In genomic region chrX:110992611-110993010, GRCh38 we compare ENCODE assay signal across 9 cellular contexts.
DNase-seq lines count a peak whose midpoint lies in the region; ATAC-seq and TF ChIP-seq lines count a peak whose summit lies in the region.
"Had no signal": no experiment of that assay in that cellular context is flagged by ENCODE, and none has a peak within 500 bp of the region (broad histone marks: within the 10 kb centered on the region; RNA-seq: fewer than 3 reads in every experiment).

No MANE protein-coding gene starts in this region.

- no peaks in the 10 kb centered on the region for H3K36me3 ChIP-seq in CD8-positive, alpha-beta memory T cell (ENCODE audit: insufficient read depth, low read length)
- H3K36me3 ChIP-seq in sigmoid colon, result no peaks in the 10 kb centered on the region

- in situ Hi-C loops in astrocyte of the spinal cord (cut with HindIII; ENCODE audit: low sequenced_read_pairs), result no loop called here

- no peaks in the 10 kb centered on the region for H3K27me3 ChIP-seq in CD8-positive, alpha-beta memory T cell (ENCODE audit: insufficient read depth, low read length, poor library complexity, severe bottlenecking)
- no peaks in the 10 kb centered on the region for H3K27me3 ChIP-seq in sigmoid colon

- TF ChIP-seq CTCF in astrocyte of the spinal cord (IDR thresholded peaks at IDR 0.05; ENCODE audit: low read depth, low read length), result peak; percentile 55
- no peak for TF ChIP-seq CTCF in sigmoid colon (IDR thresholded peaks at IDR 0.05)

- H3K27me3 Mint-ChIP-seq in CD8-positive, alpha-beta memory T cell, result peaks cover 10 to 11% of the 10 kb centered on the region in 2 donors

- no peak overlapping the region for H3K4me3 ChIP-seq in CD8-positive, alpha-beta memory T cell (ENCODE audit: low read length)
- H3K4me3 ChIP-seq in astrocyte of the spinal cord (ENCODE audit: low read depth, low read length), result no peak overlapping the region
- H3K4me3 ChIP-seq in sigmoid colon, result no peak overlapping the region

- POLR2A ChIA-PET in CD8-positive, alpha-beta memory T cell (lab: Charles Lee), result no interaction called here

- H3K9me3 ChIP-seq in CD8-positive, alpha-beta memory T cell (ENCODE audit: low read length), result no peaks in the 10 kb centered on the region
- no peaks in the 10 kb centered on the region for H3K9me3 ChIP-seq in sigmoid colon

- no peak overlapping the region for H3K27ac Mint-ChIP-seq in CD8-positive, alpha-beta memory T cell

- no peak for TF ChIP-seq EP300 in sigmoid colon (IDR thresholded peaks at IDR 0.05)

- no peak overlapping the region for H3K27ac ChIP-seq in CD8-positive, alpha-beta memory T cell (ENCODE audit: low read depth, low read length)
- H3K27ac ChIP-seq in sigmoid colon, result no peak overlapping the region

- intact Hi-C loops in sigmoid colon (cut with DNase I), result no loop called here

- no peak overlapping the region for H3K4me3 Mint-ChIP-seq in CD8-positive, alpha-beta memory T cell
- H3K4me3 Mint-ChIP-seq: naive thymus-derived CD8-positive, alpha-beta T cell had no signal

- H3K4me1 Mint-ChIP-seq in CD8-positive, alpha-beta memory T cell, result no peaks in the 10 kb centered on the region
- H3K4me1 Mint-ChIP-seq: naive thymus-derived CD8-positive, alpha-beta T cell had no signal

- no peak for TF ChIP-seq POLR2A in sigmoid colon (IDR thresholded peaks at IDR 0.05)

- H3K9me3 Mint-ChIP-seq in CD8-positive, alpha-beta memory T cell, result peaks cover 0 to 2% (median 0%) of the 10 kb centered on the region in 5 donors
- H3K9me3 Mint-ChIP-seq: naive thymus-derived CD8-positive, alpha-beta T cell had no signal

- no peaks in the 10 kb centered on the region for H3K36me3 Mint-ChIP-seq in CD8-positive, alpha-beta memory T cell
- H3K36me3 Mint-ChIP-seq: naive thymus-derived CD8-positive, alpha-beta T cell had no signal

- no peaks in the 10 kb centered on the region for H3K4me1 ChIP-seq in CD8-positive, alpha-beta memory T cell (ENCODE audit: insufficient read depth, low read length)
- no peaks in the 10 kb centered on the region for H3K4me1 ChIP-seq in sigmoid colon

- 5 to 20% methylated on average over 8 of the region's 8 CpGs for WGBS in sigmoid colon, 2 donors

- DNase-seq in CD8-positive, alpha-beta memory T cell, result peak in 3 of 5 donors; percentile 0 to 49 (median 3)
- DNase-seq in NCI-H526 (lab: John Stamatoyannopoulos, UW) (peak; percentile 7 to 55), astrocyte of the spinal cord (ENCODE audit: low read depth, low spot score) (peak; percentile 27), medulla oblongata (ENCODE audit: extremely low spot score) (peak; percentile 3), NCI-H2171 treated with DMSO at 0.1 percent for 48 hours (lab: John Stamatoyannopoulos, UW) (no peak), sigmoid colon (no peak), UCSD-AML1 (lab: John Stamatoyannopoulos, UW; ENCODE audit: unreplicated experiment) (no peak)

- peak; percentile 69 for ATAC-seq in GM18909 (IDR thresholded peaks at IDR 0.05; ENCODE audit: poor library complexity, unreplicated experiment)
- ATAC-seq: naive thymus-derived CD8-positive, alpha-beta T cell had no signal

- CTCF ChIA-PET in CD8-positive, alpha-beta memory T cell (lab: Charles Lee), result interaction anchor here (1.0 kb wide), 1 partner anchor 108 kb away, joined by 5 read pairs; no protein-coding TSS in a partner anchor

Comparison
In these comparisons a context has a peak if more than half of its experiments do, and no peak if none do; other contexts are left out.
1. DNase-seq: peak in CD8-positive, alpha-beta memory T cell (3 of 5), NCI-H526 (2 of 2), astrocyte of the spinal cord (single experiment) and medulla oblongata (single experiment); none in NCI-H2171 treated with DMSO at 0.1 percent for 48 hours (single experiment), sigmoid colon (single experiment) and UCSD-AML1 (single experiment).